ENCODE assay signal across 1 cellular context in genomic region chr5:147223951-147224791, GRCh38.
TF ChIP-seq lines count a peak whose summit lies in the region.

No MANE protein-coding gene starts in this region.

TF ChIP-seq in endothelial cell of umbilical vein, 7 proteins besides CTCF, POLR2A, EP300 and RAD21 (continued from another document):
- TF ChIP-seq EZH2 (IDR thresholded peaks at IDR 0.05; ENCODE audit: borderline replicate concordance, low read depth, low read length, severe bottlenecking): no peak
- no peak for TF ChIP-seq JUN (IDR thresholded peaks at IDR 0.05; ENCODE audit: borderline replicate concordance, insufficient read depth, insufficient read length, low read depth)
